8 cellular contexts compared by ENCODE assay signal in the genomic region with DNA sequence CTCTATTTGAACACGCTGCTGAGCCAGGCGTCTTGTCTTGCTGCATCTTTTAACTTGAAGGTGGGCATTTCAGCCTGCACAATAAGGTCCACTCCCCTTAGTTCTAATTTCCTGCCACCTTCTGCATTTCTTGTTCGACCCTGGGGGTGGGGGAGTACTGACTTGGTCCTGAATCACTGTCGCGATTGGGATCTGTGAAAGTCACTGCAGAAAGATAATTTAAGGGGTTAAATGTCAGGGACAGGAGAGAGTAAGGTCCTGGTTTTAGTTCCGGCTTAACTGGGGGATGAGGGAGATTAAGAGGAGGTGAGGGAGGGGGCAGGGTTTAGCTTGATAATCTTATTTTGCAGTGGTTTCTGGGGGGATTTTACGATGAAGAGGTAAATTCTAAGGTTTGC.
A peak's percentile ranks its signal among the peaks of the same experiment; 100 is the strongest.
DNase-seq lines count a peak whose midpoint lies in the region; ATAC-seq and TF ChIP-seq lines count a peak whose summit lies in the region.

No MANE protein-coding gene starts in this region.

- H3K27me3 ChIP-seq in heart left ventricle (no peaks in the 10 kb centered on the region), mucosa of rectum (ENCODE audit: control insufficient read depth in 2 of 2, insufficient read depth in 2 of 2, low read length in 2 of 2) (no peaks in the 10 kb centered on the region), upper lobe of right lung (no peaks in the 10 kb centered on the region)

- H3K36me3 Mint-ChIP-seq in central memory CD8-positive, alpha-beta T cell (ENCODE audit: insufficient read depth): peaks cover 5% of the 10 kb centered on the region

- TF ChIP-seq POLR2A in heart left ventricle (IDR thresholded peaks at IDR 0.05): no peak

- WGBS in heart left ventricle, 4 donors: 23 to 34% (median 27%) methylated on average over 7 of the region's 7 CpGs

- H3K9ac ChIP-seq in mucosa of rectum (ENCODE audit: low read depth in 1 of 2, low read length in 2 of 2): peak overlapping the region; percentile 36 to 41

- H3K4me3 Mint-ChIP-seq in central memory CD8-positive, alpha-beta T cell: peak overlapping the region; percentile 80

- H3K27ac ChIP-seq in heart left ventricle (peak overlapping the region in 10 of 12 donors; percentile 2 to 79 (median 62)), mucosa of rectum (ENCODE audit: low read depth in 2 of 2, low read length in 2 of 2) (no peak overlapping the region), upper lobe of right lung (peak overlapping the region; percentile 68)

- H3K4me3 ChIP-seq in heart left ventricle: peak overlapping the region in 11 of 12 donors; percentile 33 to 64 (median 53)
- H3K4me3 ChIP-seq in mucosa of rectum (ENCODE audit: low read length in 2 of 2): peak overlapping the region; percentile 60 to 73
- peak overlapping the region; percentile 53 for H3K4me3 ChIP-seq in upper lobe of right lung

- intact Hi-C loops in heart left ventricle (cut with DNase I): loop anchor here (1.0 to 10.0 kb wide), 9 partner anchors 113 to 279 kb away; a partner anchor contains a TSS
- intact Hi-C loops in left ventricle myocardium superior (cut with micrococcal nuclease): loop anchor here (5.0 to 10.0 kb wide), 2 partner anchors 146 to 277 kb away; no protein-coding TSS in a partner anchor
- intact Hi-C loops in upper lobe of right lung (cut with DNase I): no loop called here

- no peaks in the 10 kb centered on the region for H3K9me3 Mint-ChIP-seq in central memory CD8-positive, alpha-beta T cell

- DNase-seq in heart left ventricle (no peak), left ventricle myocardium superior (no peak), upper lobe of right lung (no peak), 8988T (no peak), SIG-M5 (lab: John Stamatoyannopoulos, UW) (no peak)
- DNase-seq in central memory CD8-positive, alpha-beta T cell (ENCODE audit: low spot score in 2 of 2): no peak

- TF ChIP-seq CTCF in heart left ventricle (IDR thresholded peaks at IDR 0.05): no peak
- no peak for TF ChIP-seq CTCF in upper lobe of right lung (IDR thresholded peaks at IDR 0.05)

- H3K4me1 ChIP-seq in heart left ventricle (peaks cover 0 to 61% (median 14%) of the 10 kb centered on the region in 12 donors), mucosa of rectum (ENCODE audit: control insufficient read depth in 2 of 2, insufficient read depth in 2 of 2, low read length in 2 of 2) (peaks cover 7 to 10% of the 10 kb centered on the region in 2 donors), upper lobe of right lung (peaks cover 23% of the 10 kb centered on the region)

- H3K9me3 ChIP-seq in heart left ventricle: no peaks in the 10 kb centered on the region
- no peaks in the 10 kb centered on the region for H3K9me3 ChIP-seq in mucosa of rectum (ENCODE audit: control insufficient read depth in 2 of 2, low read length in 2 of 2)
- H3K9me3 ChIP-seq in upper lobe of right lung: no peaks in the 10 kb centered on the region

- H3K36me3 ChIP-seq in heart left ventricle (no peaks in the 10 kb centered on the region), mucosa of rectum (ENCODE audit: control insufficient read depth in 2 of 2, insufficient read depth in 2 of 2, low read length in 2 of 2) (no peaks in the 10 kb centered on the region), upper lobe of right lung (no peaks in the 10 kb centered on the region)

- no peak for ATAC-seq in heart left ventricle
- no peak for ATAC-seq in left ventricle myocardium superior
- ATAC-seq in central memory CD8-positive, alpha-beta T cell (replicated peaks; ENCODE audit: extremely low read depth, poor library complexity, severe bottlenecking): no peak
- ATAC-seq in upper lobe of right lung: no peak
- ATAC-seq in GM18511 (IDR thresholded peaks at IDR 0.05; ENCODE audit: unreplicated experiment): no peak

- H3K4me1 Mint-ChIP-seq in central memory CD8-positive, alpha-beta T cell: peaks cover 15% of the 10 kb centered on the region

- H3K27me3 Mint-ChIP-seq in central memory CD8-positive, alpha-beta T cell: no peaks in the 10 kb centered on the region

- peak overlapping the region; percentile 38 for H3K27ac Mint-ChIP-seq in central memory CD8-positive, alpha-beta T cell (ENCODE audit: low read depth)

Comparison
In these comparisons a context has a peak if more than half of its experiments do, and no peak if none do; other contexts are left out.
1. H3K27ac ChIP-seq: peak in heart left ventricle (10 of 12) and upper lobe of right lung (single experiment); none in mucosa of rectum (0 of 2).
2. Peak in every context shown above with its lines, with median percentiles within 50 percentile points of each other: H3K4me3 ChIP-seq.